In the genomic region with DNA sequence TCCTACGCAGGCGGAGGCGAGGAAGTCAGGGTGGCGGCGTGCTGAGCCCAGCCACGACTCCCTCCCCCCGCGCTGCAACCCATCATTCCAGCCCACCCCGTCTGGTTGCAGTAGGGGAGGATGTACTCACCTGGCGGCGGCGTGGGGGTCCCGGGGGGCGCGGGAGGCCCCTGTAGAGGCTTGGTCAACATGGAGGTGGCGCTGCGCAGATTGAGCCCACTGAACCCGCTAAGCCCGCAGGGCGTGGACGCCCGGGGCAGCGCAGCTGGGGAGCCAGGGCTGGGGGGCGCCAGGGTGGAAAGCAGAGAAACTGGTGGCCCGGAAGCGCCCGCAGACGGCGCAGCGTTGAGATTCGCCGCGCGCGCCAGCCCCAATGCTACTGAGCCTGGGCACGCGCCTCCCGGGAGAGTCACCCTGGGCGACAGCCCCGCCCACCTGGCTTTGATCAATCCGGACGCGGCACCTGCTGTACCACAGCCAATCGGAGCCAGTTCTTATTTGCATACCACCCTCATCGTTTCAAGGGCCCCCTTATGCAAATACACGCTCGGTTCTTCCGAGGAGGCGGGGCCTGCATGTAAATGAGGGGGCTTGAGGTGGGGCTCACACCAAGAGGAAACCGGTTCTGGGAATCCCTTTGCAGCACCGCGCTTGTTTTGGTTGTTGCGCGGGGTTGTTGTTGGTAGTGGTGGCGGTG, we compare ENCODE assay signal across 8 cellular contexts. TPM values are rescaled to one million over a fixed set of nuclear protein-coding genes. Genes with fewer than 3 reads are reported as not detected.
DNase-seq lines count a peak whose midpoint lies in the region; ATAC-seq, FAIRE-seq and TF ChIP-seq lines count a peak whose summit lies in the region.

A gene (minus strand): TSS at position 381 of the 697 bp plus-strand sequence. CDS start 190 bp downstream, at position 191.

- H3K4me3 ChIP-seq in HUES48 (ENCODE audit: low read depth, low read length) (peak within 1 kb of the TSS; percentile 84), H1 (ENCODE audit: extremely low read depth in 1 of 4, insufficient read depth in 2 of 4, low read depth in 3 of 4, low read length in 4 of 4) (peak within 1 kb of the TSS; percentile 72 to 96 (median 88))

- H3K27ac ChIP-seq in HUES48 (ENCODE audit: low read depth, low read length) (peak within 1 kb of the TSS; percentile 98), H1 (ENCODE audit: low read depth, low read length) (peak within 1 kb of the TSS; percentile 83)

- no peak for TF ChIP-seq RAD21 in H1 (IDR thresholded peaks at IDR 0.05 in 1 of 2, conservative IDR thresholded peaks at IDR 0.05 in 1 of 2; ENCODE audit: low read depth in 2 of 2, low read length in 2 of 2)

- H3K14ac ChIP-seq in H1 (ENCODE audit: insufficient read length): no peak within 1 kb of the TSS

- H3K9me3 ChIP-seq in HUES48 (ENCODE audit: control insufficient read depth, insufficient read depth, low read length) (peaks cover 14% of the 10 kb centered on the region), H1 (ENCODE audit: insufficient read depth in 2 of 2, low read depth in 1 of 2, low read length in 1 of 2) (no peaks in the 10 kb centered on the region; a peak in 1 of 4 replicates)

- TF ChIP-seq POLR2A in H1 (IDR thresholded peaks at IDR 0.05; ENCODE audit: control extremely low read depth in 1 of 2, low read depth in 2 of 2, low read length in 2 of 2): peak in 1 of 2 experiments; percentile 88; a peak in 2 of 3 replicates

- H2BK5ac ChIP-seq in H1 (ENCODE audit: low read depth, low read length): peak within 1 kb of the TSS; percentile 96

- peak within 1 kb of the TSS; percentile 95; the same call in 1 of the 2 replicates for H4K8ac ChIP-seq in H1 (ENCODE audit: extremely low read depth, insufficient read depth, low read length)

- TF ChIP-seq EP300 in H1 (IDR thresholded peaks at IDR 0.05; ENCODE audit: borderline replicate concordance in 1 of 2, low read depth in 2 of 2, low read length in 2 of 2): no peak

- FAIRE-seq in H1 (lab: Jason Lieb, UNC): peak; percentile 95

- POLR2A ChIA-PET in H1 (lab: Charles Lee; ENCODE audit: partially characterized antibody): interaction anchor here (0.6 to 30.9 kb wide), 9 partner anchors 8 to 1000 kb away, joined by 3 to 572 read pairs (median 4); a partner anchor contains a TSS

- H3K9ac ChIP-seq in HUES48 (ENCODE audit: low read depth, low read length) (peak within 1 kb of the TSS; percentile 75), H1 (replicated peaks in 1 of 4; ENCODE audit: extremely low read depth in 1 of 4, low read depth in 3 of 4, low read length in 3 of 4) (peak within 1 kb of the TSS; percentile 78 to 96 (median 86))

- peaks cover 16 to 59% of the 10 kb centered on the region in 2 experiments for H3K79me2 ChIP-seq in H1 (ENCODE audit: control insufficient read depth in 1 of 2, insufficient read depth in 2 of 2, low read length in 2 of 2)

- peaks cover 14 to 24% of the 10 kb centered on the region in 2 experiments for H4K20me1 ChIP-seq in H1 (replicated peaks in 1 of 2; ENCODE audit: control insufficient read depth in 1 of 2, insufficient read depth in 2 of 2, low read length in 2 of 2)

- H4K91ac ChIP-seq in H1 (replicated peaks; ENCODE audit: insufficient read length, low read length): peak within 1 kb of the TSS; percentile 83

- H3K36me3 ChIP-seq in HUES48 (ENCODE audit: control insufficient read depth, insufficient read depth, low read length): peaks cover 35% of the 10 kb centered on the region
- H3K36me3 ChIP-seq in H1 (ENCODE audit: control insufficient read depth in 2 of 4, insufficient read depth in 4 of 4, low read length in 3 of 4): peaks cover 7 to 41% (median 25%) of the 10 kb centered on the region in 4 experiments; a peak in 7 of 8 replicates

- peak within 1 kb of the TSS; percentile 53 for H3K56ac ChIP-seq in H1 (replicated peaks; ENCODE audit: insufficient read length, low read depth, low read length)

- no peaks in the 10 kb centered on the region for H3K27me3 ChIP-seq in HUES48 (ENCODE audit: control insufficient read depth, insufficient read depth, low read length)
- no peaks in the 10 kb centered on the region for H3K27me3 ChIP-seq in H1 (replicated peaks in 1 of 4; ENCODE audit: control insufficient read depth in 3 of 4, extremely low read depth in 1 of 4, insufficient read depth in 3 of 4, low read length in 3 of 4)

- no peak within 1 kb of the TSS for H2BK15ac ChIP-seq in H1 (ENCODE audit: low read length)

- peak within 1 kb of the TSS; percentile 33 for H2BK120ac ChIP-seq in H1 (replicated peaks; ENCODE audit: low read depth, low read length)

- peak within 1 kb of the TSS; percentile 68 for H4K5ac ChIP-seq in H1 (ENCODE audit: insufficient read length, low read depth, low read length)

- H3K79me1 ChIP-seq in H1 (ENCODE audit: low read depth, low read length): no peaks in the 10 kb centered on the region

- peak within 1 kb of the TSS; percentile 93; the same call in 1 of the 2 replicates for H2AK5ac ChIP-seq in H1 (ENCODE audit: low read depth, low read length)

- H2BK12ac ChIP-seq in H1 (ENCODE audit: low read depth, low read length): peak within 1 kb of the TSS; percentile 84; the same call in 1 of the 2 replicates

- H3K23me2 ChIP-seq in H1 (ENCODE audit: low read depth, low read length): peaks cover 11% of the 10 kb centered on the region

- ATAC-seq in GM21390 (IDR thresholded peaks at IDR 0.05; ENCODE audit: unreplicated experiment): peak; percentile 75

- DNase-seq in COR-L47 (lab: John Stamatoyannopoulos, UW) (peak; percentile 93), NOMO-1 treated with dmso at 0.1 percent for 144 hours (lab: John Stamatoyannopoulos, UW; ENCODE audit: unreplicated experiment) (peak; percentile 90), H1 (ENCODE audit: low read depth in 1 of 2, low spot score in 2 of 2) (peak; percentile 82 to 84), mesenteric fat pad (ENCODE audit: low spot score) (peak; percentile 94)
- DNase-seq in activated CD8-positive, alpha-beta memory T cell treated with anti-CD3 and anti-CD28 coated beads for 4 hours (ENCODE audit: low read depth in 2 of 2): peak; percentile 77 to 88
- DNase-seq in stimulated activated CD8-positive, alpha-beta memory T cell treated with anti-CD3 and anti-CD28 coated beads, Interleukin-15, amount 100 ng/mL, for 24 hours (ENCODE audit: low read depth): peak; percentile 70

- CTCF ChIA-PET in H1 (lab: Charles Lee; ENCODE audit: partially characterized antibody): interaction anchor here (2.2 kb wide), 1 partner anchor 28 kb away, joined by 6 read pairs; no protein-coding TSS in a partner anchor

- H2AFZ ChIP-seq in H1 (ENCODE audit: low read length): no peak within 1 kb of the TSS

- peak within 1 kb of the TSS; percentile 90; the same call in 1 of the 2 replicates for H2BK20ac ChIP-seq in H1 (ENCODE audit: low read length)

- TF ChIP-seq CTCF in H1 (IDR thresholded peaks at IDR 0.05; ENCODE audit: control extremely low read depth in 1 of 3, insufficient read depth in 1 of 3, low read depth in 1 of 3, low read length in 3 of 3): no peak

- peaks cover 16% of the 10 kb centered on the region for H3K4me1 ChIP-seq in HUES48 (ENCODE audit: control insufficient read depth, insufficient read depth, low read length)
- peaks cover 8 to 15% (median 14%) of the 10 kb centered on the region in 4 experiments for H3K4me1 ChIP-seq in H1 (replicated peaks in 1 of 4; ENCODE audit: control insufficient read depth in 3 of 4, insufficient read depth in 4 of 4, low read length in 3 of 4)

- peak within 1 kb of the TSS; percentile 71 for H3K18ac ChIP-seq in H1 (ENCODE audit: extremely low read depth, low read length)

- H3K4ac ChIP-seq in H1 (replicated peaks; ENCODE audit: insufficient read length, low read depth, low read length): peak within 1 kb of the TSS; percentile 75

- H3K23ac ChIP-seq in H1 (ENCODE audit: insufficient read length): peak within 1 kb of the TSS; percentile 53

- peak within 1 kb of the TSS; percentile 83 to 94 for H3K4me2 ChIP-seq in H1 (ENCODE audit: insufficient read depth in 1 of 2, low read depth in 2 of 2, low read length in 2 of 2)

- 4% methylated on average over 28 of the region's 55 CpGs; no CpG with 5 or more reads in 1 of the 2 experiments for WGBS in H1 (ENCODE audit: extremely low coverage in 1 of 2, insufficient coverage in 1 of 2, insufficient read length in 1 of 2, insufficient replicate concordance in 2 of 2, low coverage in 1 of 2, low lambda C conversion rate in 2 of 2, missing lambda C conversion rate in 1 of 2), 2 experiments

TF ChIP-seq in H1, 55 proteins besides CTCF, POLR2A, EP300 and RAD21 (continues in another document):
- TF ChIP-seq, protein P1, sequence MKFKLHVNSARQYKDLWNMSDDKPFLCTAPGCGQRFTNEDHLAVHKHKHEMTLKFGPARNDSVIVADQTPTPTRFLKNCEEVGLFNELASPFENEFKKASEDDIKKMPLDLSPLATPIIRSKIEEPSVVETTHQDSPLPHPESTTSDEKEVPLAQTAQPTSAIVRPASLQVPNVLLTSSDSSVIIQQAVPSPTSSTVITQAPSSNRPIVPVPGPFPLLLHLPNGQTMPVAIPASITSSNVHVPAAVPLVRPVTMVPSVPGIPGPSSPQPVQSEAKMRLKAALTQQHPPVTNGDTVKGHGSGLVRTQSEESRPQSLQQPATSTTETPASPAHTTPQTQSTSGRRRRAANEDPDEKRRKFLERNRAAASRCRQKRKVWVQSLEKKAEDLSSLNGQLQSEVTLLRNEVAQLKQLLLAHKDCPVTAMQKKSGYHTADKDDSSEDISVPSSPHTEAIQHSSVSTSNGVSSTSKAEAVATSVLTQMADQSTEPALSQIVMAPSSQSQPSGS (IDR thresholded peaks at IDR 0.05; ENCODE audit: low read length): no peak
- TF ChIP-seq BACH1 (IDR thresholded peaks at IDR 0.05; ENCODE audit: low read length) (no peak), PHF8 (conservative IDR thresholded peaks at IDR 0.05; ENCODE audit: low read depth, low read length) (peak; percentile 54), ZNF274 (IDR thresholded peaks at IDR 0.05; ENCODE audit: borderline replicate concordance, extremely low read depth, low read length) (no peak), TBP (IDR thresholded peaks at IDR 0.05; ENCODE audit: low read depth, low read length) (peak; percentile 96), POLR2AphosphoS5 (IDR thresholded peaks at IDR 0.05; ENCODE audit: low read depth, low read length) (peak; percentile 84; the same call in 1 of the 2 replicates), SP2 (IDR thresholded peaks at IDR 0.05; ENCODE audit: low read length) (no peak), SP1 (IDR thresholded peaks at IDR 0.05; ENCODE audit: low read depth, low read length) (peak; percentile 69; the same call in 1 of the 2 replicates), TAF1 (IDR thresholded peaks at IDR 0.05; ENCODE audit: low read depth, low read length) (peak; percentile 98)

RNA-seq across cellular contexts. Expression of the gene that starts here (rescaled TPM):
- 180 and 190 TPM in 2 replicates for total RNA-seq in H1 (2021; fragmentation: NEBNext Ultra II Directional; extraction: Animal tissue kit (Norgen Biotek cat#: 25700))
- 203 and 257 TPM in 2 replicates for polyA plus RNA-seq in H1 (2011; rRNA removed)
- polyA plus RNA-seq in H1 (2011; cell fraction: cytosol; rRNA removed): 177 TPM
- 225 TPM for polyA plus RNA-seq in H1 (2011; cell fraction: nucleus; rRNA removed)
- polyA plus RNA-seq in H1 (2012, experiment 1 of 2): 134 to 160 TPM (median 142 TPM) in 4 replicates
- 156 TPM for polyA plus RNA-seq in H1 (2012, experiment 2 of 2)
- polyA plus RNA-seq in H1 (2013, experiment 1 of 2): 184 TPM
- polyA plus RNA-seq in H1 (2013, experiment 2 of 2): 162 TPM
- polyA minus RNA-seq in H1 (2011; rRNA and poly(A)+ RNA removed): 137 and 189 TPM in 2 replicates
- 77.9 TPM for polyA minus RNA-seq in H1 (2011; cell fraction: cytosol; rRNA and poly(A)+ RNA removed)
- 103 TPM for polyA minus RNA-seq in H1 (2011; cell fraction: nucleus; rRNA and poly(A)+ RNA removed)
- total RNA-seq in mesenteric fat pad: 5.7 TPM

Comparison
In these comparisons a context has a peak if more than half of its experiments do, and no peak if none do; other contexts are left out.
1. Peak in every context shown above with its lines: DNase-seq, ATAC-seq, H3K4me3 ChIP-seq and H3K27ac ChIP-seq.
2. RNA of the gene that starts here (total RNA-seq): 180 to 190 TPM in H1; 5.7 TPM in mesenteric fat pad (single experiment); every median in the first group is over 10 times any median in the second.